Comparison of ENCODE assay signal across 14 cellular contexts in genomic region chr17:39922006-39922405, GRCh38. TPM values are rescaled to one million over a fixed set of nuclear protein-coding genes. Genes with fewer than 3 reads are reported as not detected.
DNase-seq lines count a peak whose midpoint lies in the region; ATAC-seq and TF ChIP-seq lines count a peak whose summit lies in the region.
"Had no signal": no experiment of that assay in that cellular context is flagged by ENCODE, and none has a peak within 500 bp of the region (broad histone marks: within the 10 kb centered on the region; RNA-seq: fewer than 3 reads in every experiment).

No MANE protein-coding gene starts in this region.

- no peaks in the 10 kb centered on the region for H3K9me3 Mint-ChIP-seq in natural killer cell treated with Interleukin-12 subunit alpha and Interleukin-12 subunit beta and Interleukin-15 and Interleukin-18, amount 100 ng/mL, for 72 hours
- no peaks in the 10 kb centered on the region for H3K9me3 Mint-ChIP-seq in natural killer cell

- peaks cover 6% of the 10 kb centered on the region for H3K36me3 Mint-ChIP-seq in natural killer cell treated with Interleukin-12 subunit alpha and Interleukin-12 subunit beta and Interleukin-15 and Interleukin-18, amount 100 ng/mL, for 72 hours
- H3K36me3 Mint-ChIP-seq in natural killer cell, result peaks cover 5% of the 10 kb centered on the region

- H3K27me3 Mint-ChIP-seq in natural killer cell treated with Interleukin-12 subunit alpha and Interleukin-12 subunit beta and Interleukin-15 and Interleukin-18, amount 100 ng/mL, for 72 hours, result no peaks in the 10 kb centered on the region
- H3K27me3 Mint-ChIP-seq in natural killer cell (ENCODE audit: low read depth in 2 of 2), result no peaks in the 10 kb centered on the region

- H3K9ac ChIP-seq in adipocyte (ENCODE audit: low read length), result peak overlapping the region; percentile 3

- no peaks in the 10 kb centered on the region for H3K27me3 ChIP-seq in adipocyte (replicated peaks; ENCODE audit: control insufficient read depth, insufficient read depth, low read length)
- H3K27me3 ChIP-seq: esophagus muscularis mucosa, heart left ventricle, SJCRH30, spleen had no signal

- peaks cover 47% of the 10 kb centered on the region for H3K36me3 ChIP-seq in adipocyte (ENCODE audit: control insufficient read depth, insufficient read depth, low read length, severe bottlenecking)
- H3K36me3 ChIP-seq: SJCRH30 had no signal

- TF ChIP-seq CTCF in natural killer cell (IDR thresholded peaks at IDR 0.05), result no peak

- no peak for DNase-seq in natural killer cell treated with Interleukin-12 subunit alpha and Interleukin-12 subunit beta and Interleukin-15 and Interleukin-18, amount 100 ng/mL, for 72 hours (ENCODE audit: low spot score)
- DNase-seq in natural killer cell (no peak), adipocyte (ENCODE audit: low read depth) (no peak), HCEC 1CT (no peak), HT-29 (ENCODE audit: low spot score) (no peak)
- DNase-seq: heart left ventricle, NCI-H1417, SJCRH30, spleen had no signal

- intact Hi-C loops in natural killer cell (cut with micrococcal nuclease), result no loop called here

- no peak overlapping the region for H3K4me3 ChIP-seq in adipocyte (ENCODE audit: low read length)
- H3K4me3 ChIP-seq: esophagus muscularis mucosa, heart left ventricle, SJCRH30, spleen had no signal

- H3K9me3 ChIP-seq in adipocyte (ENCODE audit: control insufficient read depth, low read length), result no peaks in the 10 kb centered on the region
- H3K9me3 ChIP-seq: esophagus muscularis mucosa, heart left ventricle, SJCRH30, spleen had no signal

- no peak for ATAC-seq in natural killer cell treated with Interleukin-12 subunit alpha and Interleukin-12 subunit beta and Interleukin-15 and Interleukin-18, amount 100 ng/mL, for 72 hours
- no peak for ATAC-seq in natural killer cell
- ATAC-seq in GM21381 (IDR thresholded peaks at IDR 0.05; ENCODE audit: unreplicated experiment), result no peak
- ATAC-seq: heart left ventricle had no signal

- peak overlapping the region; percentile 56 for H3K4me3 Mint-ChIP-seq in natural killer cell treated with Interleukin-12 subunit alpha and Interleukin-12 subunit beta and Interleukin-15 and Interleukin-18, amount 100 ng/mL, for 72 hours
- no peak overlapping the region for H3K4me3 Mint-ChIP-seq in natural killer cell

- H3K4me1 ChIP-seq in adipocyte (ENCODE audit: control insufficient read depth, insufficient read depth, low read length), result peaks cover 42% of the 10 kb centered on the region

- peaks cover 61 to 76% of the 10 kb centered on the region in 2 donors for H3K4me1 Mint-ChIP-seq in natural killer cell treated with Interleukin-12 subunit alpha and Interleukin-12 subunit beta and Interleukin-15 and Interleukin-18, amount 100 ng/mL, for 72 hours (ENCODE audit: low read depth in 2 of 2)
- H3K4me1 Mint-ChIP-seq in natural killer cell, result peaks cover 32 to 38% of the 10 kb centered on the region in 2 donors

- H3K27ac Mint-ChIP-seq in natural killer cell treated with Interleukin-12 subunit alpha and Interleukin-12 subunit beta and Interleukin-15 and Interleukin-18, amount 100 ng/mL, for 72 hours, result peak overlapping the region; percentile 84 to 91
- no peak overlapping the region for H3K27ac Mint-ChIP-seq in natural killer cell

RNA-seq across cellular contexts. Expression of gene GSDMB, which starts 3.6 kb away (rescaled TPM):
- 10 to 100 TPM; 39.0 to 54.1 TPM for total RNA-seq in natural killer cell treated with Interleukin-12 subunit alpha and Interleukin-12 subunit beta and Interleukin-15 and Interleukin-18, amount 100 ng/mL, for 72 hours
- total RNA-seq in natural killer cell, result 10 to 100 TPM; 18.3 to 49.2 (median 21.4) TPM
- total RNA-seq in HT-29 (2014; rRNA removed; shearing (Covaris generic)), result 5.5 and 5.8 TPM in 2 replicates

RNA-seq across cellular contexts. Expression of gene ORMDL3, which starts 5.4 kb away (rescaled TPM):
- total RNA-seq in natural killer cell treated with Interleukin-12 subunit alpha and Interleukin-12 subunit beta and Interleukin-15 and Interleukin-18, amount 100 ng/mL, for 72 hours, result 100 to 1,000 TPM in 1 of 2 donors, 10 to 100 TPM in 1; 94.2 to 124 TPM
- 100 to 1,000 TPM in 1 of 3 donors, 10 to 100 TPM in 2; 61.6 to 121 (median 77.2) TPM for total RNA-seq in natural killer cell
- 61.0 and 66.7 TPM in 2 replicates for total RNA-seq in HT-29 (2014; rRNA removed; shearing (Covaris generic))

RNA-seq across cellular contexts. Expression of gene LRRC3C, which starts 5.5 kb away (rescaled TPM):
- total RNA-seq in natural killer cell treated with Interleukin-12 subunit alpha and Interleukin-12 subunit beta and Interleukin-15 and Interleukin-18, amount 100 ng/mL, for 72 hours, result not detected
- total RNA-seq in natural killer cell, result not detected
- not detected in 2 replicates for total RNA-seq in HT-29 (2014; rRNA removed; shearing (Covaris generic))
- total RNA-seq: esophagus muscularis mucosa, heart left ventricle, kidney epithelial cell, mucosa of gallbladder, SJCRH30, spleen, subcutaneous adipose tissue had no signal

RNA-seq across cellular contexts. Expression of gene GSDMA, which starts 40.8 kb away (rescaled TPM):
- 1 to 10 TPM in 1 of 2 donors, under 1 TPM in 1; 0.24 to 1.1 TPM for total RNA-seq in natural killer cell treated with Interleukin-12 subunit alpha and Interleukin-12 subunit beta and Interleukin-15 and Interleukin-18, amount 100 ng/mL, for 72 hours
- 1 to 10 TPM; 1.1 to 3.2 (median 2.1) TPM for total RNA-seq in natural killer cell
- not detected in 2 replicates for total RNA-seq in HT-29 (2014; rRNA removed; shearing (Covaris generic))
- total RNA-seq: kidney epithelial cell, mucosa of gallbladder, SJCRH30 had no signal

RNA-seq across cellular contexts. Expression of gene ZPBP2, which starts 54.0 kb away (rescaled TPM):
- not detected for total RNA-seq in natural killer cell treated with Interleukin-12 subunit alpha and Interleukin-12 subunit beta and Interleukin-15 and Interleukin-18, amount 100 ng/mL, for 72 hours
- not detected for total RNA-seq in natural killer cell
- total RNA-seq in HT-29 (2014; rRNA removed; shearing (Covaris generic)), result not detected in 2 replicates
- total RNA-seq: esophagus muscularis mucosa, heart left ventricle, kidney epithelial cell, mucosa of gallbladder, SJCRH30, subcutaneous adipose tissue had no signal

Comparison
In these comparisons a context has a peak if more than half of its experiments do, and no peak if none do; other contexts are left out.
1. H3K27ac Mint-ChIP-seq: peak in natural killer cell treated with Interleukin-12 subunit alpha and Interleukin-12 subunit beta and Interleukin-15 and Interleukin-18, amount 100 ng/mL, for 72 hours (2 of 2); none in natural killer cell (0 of 2).